In genomic region chr13:99577934-99578917, GRCh38 we compare ENCODE assay signal across 10 cellular contexts. TPM values are rescaled to one million over a fixed set of nuclear protein-coding genes. Genes with fewer than 3 reads are reported as not detected.
DNase-seq lines count a peak whose midpoint lies in the region; ATAC-seq and TF ChIP-seq lines count a peak whose summit lies in the region.
"Had no signal": no experiment of that assay in that cellular context is flagged by ENCODE, and none has a peak within 500 bp of the region (broad histone marks: within the 10 kb centered on the region; RNA-seq: fewer than 3 reads in every experiment).

No MANE protein-coding gene starts in this region.

- H3K4me3 Mint-ChIP-seq in WTC11: no peak overlapping the region
- no peak overlapping the region for H3K4me3 Mint-ChIP-seq in stimulated activated effector memory CD8-positive, alpha-beta T cell treated with anti-CD3 and anti-CD28 coated beads, Interleukin-12 subunit alpha, Interleukin-12 subunit beta, amount 100 ng/mL, for 72 hours

- intact Hi-C loops in posterior cingulate gyrus (cut with DNase I): no loop called here

- POLR2A ChIA-PET in WTC11 (lab: Charles Lee): interaction anchor here (1.1 kb wide), 1 partner anchor 36 kb away, joined by 3 read pairs; no protein-coding TSS in a partner anchor

- TF ChIP-seq CTCF in WTC11 (IDR thresholded peaks at IDR 0.05): no peak

- CTCF ChIA-PET in WTC11 (lab: Charles Lee): interaction anchor here (0.6 to 2.5 kb wide), 21 partner anchors 9 to 995 kb away, joined by 3 to 17 read pairs (median 3); partner anchors contain the start of gene CLYBL

- DNase-seq in ACHN (peak; percentile 22), HCEC 1CT (peak; percentile 36), WTC11 (ENCODE audit: low spot score) (no peak), kidney glomerular epithelial cell (lab: John Stamatoyannopoulos, UW) (peak; percentile 14), NCI-H146 (lab: John Stamatoyannopoulos, UW) (no peak), posterior cingulate gyrus (no peak), nucleus accumbens (lab: John Stamatoyannopoulos, UW) (no peak)
- no peak for DNase-seq in stimulated activated effector memory CD8-positive, alpha-beta T cell treated with anti-CD3 and anti-CD28 coated beads, Interleukin-12 subunit alpha, Interleukin-12 subunit beta, amount 100 ng/mL, for 72 hours (ENCODE audit: low spot score in 2 of 2)
- DNase-seq: activated CD4-positive, alpha-beta T cell treated with anti-CD3 and anti-CD28 coated beads for 48 hours; GF-D8 had no signal

- ATAC-seq in WTC11: peak; percentile 61
- no peak for ATAC-seq in stimulated activated effector memory CD8-positive, alpha-beta T cell treated with anti-CD3 and anti-CD28 coated beads, Interleukin-12 subunit alpha, Interleukin-12 subunit beta, amount 100 ng/mL, for 72 hours

- H3K4me1 Mint-ChIP-seq in WTC11: peaks cover 3% of the 10 kb centered on the region; the same call in 1 of the 2 replicates
- peaks cover 9% of the 10 kb centered on the region for H3K4me1 Mint-ChIP-seq in stimulated activated effector memory CD8-positive, alpha-beta T cell treated with anti-CD3 and anti-CD28 coated beads, Interleukin-12 subunit alpha, Interleukin-12 subunit beta, amount 100 ng/mL, for 72 hours

- H3K27ac Mint-ChIP-seq in WTC11: no peak overlapping the region
- no peak overlapping the region for H3K27ac Mint-ChIP-seq in stimulated activated effector memory CD8-positive, alpha-beta T cell treated with anti-CD3 and anti-CD28 coated beads, Interleukin-12 subunit alpha, Interleukin-12 subunit beta, amount 100 ng/mL, for 72 hours

- H3K27me3 Mint-ChIP-seq in WTC11 (ENCODE audit: low read depth): no peaks in the 10 kb centered on the region

- H3K9me3 Mint-ChIP-seq in WTC11: no peaks in the 10 kb centered on the region
- H3K9me3 Mint-ChIP-seq in stimulated activated effector memory CD8-positive, alpha-beta T cell treated with anti-CD3 and anti-CD28 coated beads, Interleukin-12 subunit alpha, Interleukin-12 subunit beta, amount 100 ng/mL, for 72 hours: no peaks in the 10 kb centered on the region

- in situ Hi-C loops in ACHN (cut with HindIII; ENCODE audit: low pct_ligation_motif_present, low pct_unique_long_range_greater_than_20kb, low sequenced_read_pairs): no loop called here

- no peaks in the 10 kb centered on the region for H3K36me3 Mint-ChIP-seq in WTC11
- no peaks in the 10 kb centered on the region for H3K36me3 Mint-ChIP-seq in stimulated activated effector memory CD8-positive, alpha-beta T cell treated with anti-CD3 and anti-CD28 coated beads, Interleukin-12 subunit alpha, Interleukin-12 subunit beta, amount 100 ng/mL, for 72 hours

TF ChIP-seq in WTC11, 78 proteins besides CTCF, POLR2A, EP300 and RAD21:
- no peak for TF ChIP-seq E2F5 (CRISPR knock-in tag; IDR thresholded peaks at IDR 0.05)
- TF ChIP-seq TEAD1 (CRISPR knock-in tag; IDR thresholded peaks at IDR 0.05): no peak
- no peak for TF ChIP-seq ETV6 (CRISPR knock-in tag; IDR thresholded peaks at IDR 0.05)
- TF ChIP-seq MYBL2 (CRISPR knock-in tag; IDR thresholded peaks at IDR 0.05): no peak
- TF ChIP-seq GABPB1 (CRISPR knock-in tag; IDR thresholded peaks at IDR 0.05): peak; percentile 66
TF ChIP-seq in WTC11: peak in this region for 1.

RNA-seq across cellular contexts. Expression of gene CLYBL, which starts 28.3 kb away (rescaled TPM):
- total RNA-seq in WTC11 (2021): 8.8 to 17.3 TPM (median 14.7 TPM) in 3 replicates

Comparison
In these comparisons a context has a peak if more than half of its experiments do, and no peak if none do; other contexts are left out.
1. DNase-seq: peak in ACHN (single experiment), HCEC 1CT (single experiment) and kidney glomerular epithelial cell (single experiment); none in WTC11 (single experiment), NCI-H146 (single experiment), posterior cingulate gyrus (0 of 10), nucleus accumbens (0 of 56) and stimulated activated effector memory CD8-positive, alpha-beta T cell treated with anti-CD3 and anti-CD28 coated beads, Interleukin-12 subunit alpha, Interleukin-12 subunit beta, amount 100 ng/mL, for 72 hours (0 of 2).